Comparison of ENCODE assay signal across 8 cellular contexts in the genomic region with DNA sequence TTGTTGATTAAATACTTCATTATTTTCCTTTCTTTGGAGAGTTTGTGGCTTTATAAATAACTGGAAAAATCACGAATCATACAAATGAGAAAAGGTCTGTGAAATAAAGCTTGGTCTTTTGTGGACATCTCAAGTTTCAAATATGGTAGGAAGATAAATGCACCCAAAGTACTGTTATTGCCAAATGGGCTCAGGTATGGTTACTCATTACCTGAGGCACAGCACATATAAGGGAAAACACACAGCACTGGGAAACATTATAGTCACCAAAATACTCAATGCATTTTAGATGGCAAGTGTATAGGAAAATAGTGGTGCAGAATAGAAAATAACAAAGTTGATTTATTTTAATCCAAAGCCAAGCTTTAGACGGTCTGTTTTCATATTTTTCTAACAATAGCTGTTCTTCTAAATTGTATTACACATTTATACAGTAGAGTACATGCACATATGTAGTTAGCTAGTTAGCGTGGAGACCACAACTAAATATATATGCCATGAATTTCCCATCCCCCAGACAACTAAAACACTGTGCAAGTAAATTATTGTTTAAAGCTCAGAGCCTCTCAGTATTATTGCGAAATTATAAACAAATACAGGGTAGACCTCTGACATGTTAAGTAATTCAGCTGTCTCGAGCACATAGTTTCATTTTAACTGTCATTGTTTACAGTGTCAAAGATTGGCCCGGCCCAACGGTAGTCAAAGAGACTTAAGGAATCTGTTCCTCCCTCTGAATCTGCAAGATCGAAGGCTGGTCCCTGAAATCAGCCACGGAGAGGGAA.
DNase-seq lines count a peak whose midpoint lies in the region; ATAC-seq and TF ChIP-seq lines count a peak whose summit lies in the region.

No MANE protein-coding gene starts in this region.

- TF ChIP-seq CTCF in fibroblast of villous mesenchyme (IDR thresholded peaks at IDR 0.05; ENCODE audit: insufficient read depth, low read depth, low read length): no peak
- no peak for TF ChIP-seq CTCF in foreskin keratinocyte (conservative IDR thresholded peaks at IDR 0.05)

- intact Hi-C loops in sciatic nerve (cut with DNase I): no loop called here

- H3K36me3 ChIP-seq in SK-N-MC (ENCODE audit: insufficient read depth, low read length): no peaks in the 10 kb centered on the region

- ATAC-seq in HG02870 (IDR thresholded peaks at IDR 0.05; ENCODE audit: unreplicated experiment): peak; percentile 23
- ATAC-seq in sciatic nerve: peak; percentile 78
- no peak for ATAC-seq in foreskin keratinocyte

- no peaks in the 10 kb centered on the region for H3K9me3 ChIP-seq in SK-N-MC (ENCODE audit: low read depth, low read length)

- H3K4me3 ChIP-seq in SK-N-MC: peak overlapping the region; percentile 81
- peak overlapping the region; percentile 86 for H3K4me3 ChIP-seq in fibroblast of villous mesenchyme (ENCODE audit: low read depth, low read length)

- peaks cover 3% of the 10 kb centered on the region for H3K4me1 ChIP-seq in foreskin keratinocyte

- H3K27me3 ChIP-seq in foreskin keratinocyte: no peaks in the 10 kb centered on the region

- no peak overlapping the region for H3K27ac ChIP-seq in SK-N-MC
- no peak overlapping the region for H3K27ac ChIP-seq in foreskin keratinocyte

- DNase-seq in NOMO-1 treated with DMSO at 0.1 percent for 48 hours (lab: John Stamatoyannopoulos, UW; ENCODE audit: unreplicated experiment) (peak; percentile 52), NOMO-1 treated with dmso at 0.1 percent for 144 hours (lab: John Stamatoyannopoulos, UW; ENCODE audit: unreplicated experiment) (no peak), SK-N-MC (ENCODE audit: low read depth, low spot score) (no peak), fibroblast of villous mesenchyme (ENCODE audit: low read depth) (peak; percentile 88), sciatic nerve (ENCODE audit: low spot score) (no peak), foreskin keratinocyte (no peak), T-helper 9 cell (no peak)

- H3K9ac ChIP-seq in SK-N-MC (ENCODE audit: insufficient read length): no peak overlapping the region

Comparison
In these comparisons a context has a peak if more than half of its experiments do, and no peak if none do; other contexts are left out.
1. DNase-seq: peak in NOMO-1 treated with DMSO at 0.1 percent for 48 hours (single experiment) and fibroblast of villous mesenchyme (single experiment); none in NOMO-1 treated with dmso at 0.1 percent for 144 hours (single experiment), SK-N-MC (single experiment), sciatic nerve (single experiment), foreskin keratinocyte (0 of 2) and T-helper 9 cell (single experiment).